ENCODE assay signal across 9 cellular contexts in genomic region chr16:84730406-84731106, GRCh38. TPM values are rescaled to one million over a fixed set of nuclear protein-coding genes. Genes with fewer than 3 reads are reported as not detected.
DNase-seq lines count a peak whose midpoint lies in the region; ATAC-seq, FAIRE-seq and TF ChIP-seq lines count a peak whose summit lies in the region.
"Had no signal": no experiment of that assay in that cellular context is flagged by ENCODE, and none has a peak within 500 bp of the region (broad histone marks: within the 10 kb centered on the region; RNA-seq: fewer than 3 reads in every experiment).

No MANE protein-coding gene starts in this region.

- H3K36me3 ChIP-seq in BLaER1: peaks cover 32% of the 10 kb centered on the region
- H3K36me3 ChIP-seq in HUES6 (ENCODE audit: control insufficient read depth, insufficient read depth, low read length): peaks cover 6% of the 10 kb centered on the region
- H3K36me3 ChIP-seq in SU-DHL-6 (ENCODE audit: low read length): peaks cover 16% of the 10 kb centered on the region; the same call in 1 of the 2 replicates

- no peaks in the 10 kb centered on the region for H3K27me3 Mint-ChIP-seq in mesothelial cell of epicardium (ENCODE audit: low read depth)

- H3K9me3 Mint-ChIP-seq in mesothelial cell of epicardium: no peaks in the 10 kb centered on the region

- H3K4me3 ChIP-seq in BLaER1: no peak overlapping the region
- 0 out of 2 replicates have a peak overlapping the region, but pooled peaks have one; percentile 2 for H3K4me3 ChIP-seq in HUES6 (ENCODE audit: low read depth, low read length)
- peak overlapping the region; percentile 35 for H3K4me3 ChIP-seq in SU-DHL-6 (ENCODE audit: insufficient read depth, low read length, poor library complexity, severe bottlenecking)

- peak overlapping the region; percentile 95 for H3K27ac Mint-ChIP-seq in mesothelial cell of epicardium

- H3K9ac ChIP-seq in BLaER1 (no peak overlapping the region), HUES6 (ENCODE audit: low read length) (peak overlapping the region; percentile 5), SU-DHL-6 (ENCODE audit: low read length) (peak overlapping the region; percentile 31)

- peaks cover 98% of the 10 kb centered on the region for H3K79me2 ChIP-seq in SU-DHL-6 (ENCODE audit: insufficient read depth, low read length)

- H3K4me1 Mint-ChIP-seq in mesothelial cell of epicardium: peaks cover 56% of the 10 kb centered on the region

- no peaks in the 10 kb centered on the region for H3K27me3 ChIP-seq in BLaER1
- no peaks in the 10 kb centered on the region for H3K27me3 ChIP-seq in HUES6 (ENCODE audit: control insufficient read depth, insufficient read depth, low read length)
- no peaks in the 10 kb centered on the region for H3K27me3 ChIP-seq in SU-DHL-6 (ENCODE audit: low read length)

- FAIRE-seq in GM18507 (lab: Jason Lieb, UNC): peak; percentile 89
- FAIRE-seq in endometrium (lab: Jason Lieb, UNC): peak; percentile 84
- FAIRE-seq in D721Med (lab: Jason Lieb, UNC): no peak

- H3K4me3 Mint-ChIP-seq in mesothelial cell of epicardium: peak overlapping the region; percentile 20

- H3K36me3 Mint-ChIP-seq in mesothelial cell of epicardium: no peaks in the 10 kb centered on the region

- H3K4me1 ChIP-seq in BLaER1 (peaks cover 59% of the 10 kb centered on the region), HUES6 (ENCODE audit: control insufficient read depth, insufficient read depth, low read length) (peaks cover 62% of the 10 kb centered on the region)

- no peaks in the 10 kb centered on the region for H3K9me3 ChIP-seq in BLaER1
- H3K9me3 ChIP-seq in HUES6 (ENCODE audit: control insufficient read depth, insufficient read depth, low read depth, low read length): no peaks in the 10 kb centered on the region
- no peaks in the 10 kb centered on the region for H3K9me3 ChIP-seq in SU-DHL-6 (ENCODE audit: insufficient read depth, low read length)

- H3K27ac ChIP-seq in BLaER1: peak overlapping the region; percentile 49; the same call in 1 of the 2 replicates
- H3K27ac ChIP-seq in HUES6 (ENCODE audit: low read depth, low read length): peak overlapping the region; percentile 73; the same call in 1 of the 2 replicates
- peak overlapping the region; percentile 82 for H3K27ac ChIP-seq in SU-DHL-6 (ENCODE audit: low read depth, low read length)
- H3K27ac ChIP-seq: VCaP had no signal

- peaks cover 53% of the 10 kb centered on the region for H3F3A ChIP-seq in SU-DHL-6 (ENCODE audit: insufficient read depth)

- no peak for TF ChIP-seq CTCF in SU-DHL-6 (IDR thresholded peaks at IDR 0.05; ENCODE audit: insufficient read depth, low read length, poor library complexity, severe bottlenecking)
- TF ChIP-seq CTCF in mesothelial cell of epicardium (IDR thresholded peaks at IDR 0.05; ENCODE audit: unreplicated experiment): no peak
- no peak for TF ChIP-seq CTCF in D721Med (IDR thresholded peaks at IDR 0.05; ENCODE audit: insufficient read depth, missing control alignments)

- H4K20me1 ChIP-seq in BLaER1 (peaks cover 100% of the 10 kb centered on the region), SU-DHL-6 (ENCODE audit: low read depth, low read length) (peaks cover 28% of the 10 kb centered on the region)

- ATAC-seq in GM19397 (IDR thresholded peaks at IDR 0.05; ENCODE audit: unreplicated experiment): no peak

- H3K4me2 ChIP-seq in BLaER1 (peak overlapping the region; percentile 62), SU-DHL-6 (ENCODE audit: low read depth, low read length, poor library complexity, severe bottlenecking) (peak overlapping the region; percentile 95)

- no peaks in the 10 kb centered on the region for H3K9me2 ChIP-seq in SU-DHL-6 (replicated peaks; ENCODE audit: insufficient read depth, low read length)

- H2AFZ ChIP-seq in SU-DHL-6 (ENCODE audit: low read depth, low read length, severe bottlenecking): no peak overlapping the region

- DNase-seq in GM18507 (ENCODE audit: extremely low spot score, insufficient read length, low read depth) (no peak), mesothelial cell of epicardium (ENCODE audit: low spot score in 2 of 2, unreplicated experiment in 2 of 2) (no peak), D721Med (ENCODE audit: insufficient read length, low spot score) (no peak)

RNA-seq across cellular contexts. Expression of gene USP10, which starts 30.8 kb away (rescaled TPM):
- total RNA-seq in mesothelial cell of epicardium: 118 to 128 TPM (median 124 TPM) in 3 replicates
